ENCODE assay signal across 39 cellular contexts in the genomic region with DNA sequence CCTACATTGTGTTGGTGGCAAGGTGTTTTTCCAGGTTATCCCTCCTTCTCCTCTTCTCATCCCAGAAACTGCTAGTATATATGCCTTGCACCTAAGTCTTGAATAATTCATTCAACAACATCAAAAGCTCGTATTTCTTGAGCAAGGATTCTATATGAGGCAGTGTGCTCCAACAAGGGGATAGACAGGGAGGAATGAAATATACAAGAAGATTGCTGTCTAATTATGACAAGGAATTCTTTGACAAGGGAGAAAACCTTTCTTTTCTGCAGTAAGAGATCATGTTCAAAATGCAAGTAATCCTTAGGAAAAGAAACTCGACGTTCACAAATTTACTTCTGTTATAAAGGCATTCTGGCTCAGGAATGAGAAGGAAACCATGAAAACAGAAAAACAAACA.
"Had no signal": no experiment of that assay in that cellular context is flagged by ENCODE, and none has a peak within 500 bp of the region (broad histone marks: within the 10 kb centered on the region; RNA-seq: fewer than 3 reads in every experiment).

No MANE protein-coding gene starts in this region.

- H3K27ac ChIP-seq: adrenal gland, ascending aorta, body of pancreas, brain microvascular endothelial cell, breast epithelium, cardiac muscle cell had no signal

- H3K4me1 Mint-ChIP-seq: activated naive CD4-positive, alpha-beta T cell treated with anti-CD3 and anti-CD28 coated beads, Interleukin-2, amount 10 ng/mL, durations not matched to agents 7 days and 5 days; activated naive CD4-positive, alpha-beta T cell treated with anti-CD3 and anti-CD28 coated beads, Interleukin-2, amount 50 U/mL, for 24 hours; activated naive CD8-positive, alpha-beta T cell treated with anti-CD3 and anti-CD28 coated beads for 36 hours; activated naive CD8-positive, alpha-beta T cell treated with anti-CD3 and anti-CD28 coated beads, Interleukin-2, amount 10 ng/mL, durations not matched to agents 7 days and 5 days; activated naive CD8-positive, alpha-beta T cell treated with anti-CD3 and anti-CD28 coated beads, Interleukin-2, amount 50 U/mL, for 24 hours; activated T-helper 17 cell treated with anti-CD3 and anti-CD28 coated beads, Interleukin-2, amount 50 U/mL, for 72 hours; brain; central memory CD8-positive, alpha-beta T cell had no signal

- H3K36me3 Mint-ChIP-seq: activated naive CD4-positive, alpha-beta T cell treated with anti-CD3 and anti-CD28 coated beads, Interleukin-2, amount 10 ng/mL, durations not matched to agents 7 days and 5 days; activated naive CD4-positive, alpha-beta T cell treated with anti-CD3 and anti-CD28 coated beads, Interleukin-2, amount 50 U/mL, for 24 hours; activated naive CD4-positive, alpha-beta T cell treated with anti-CD3 and anti-CD28 coated beads, Interleukin-2, amount 50 U/mL, for 72 hours; activated naive CD8-positive, alpha-beta T cell; activated naive CD8-positive, alpha-beta T cell treated with anti-CD3 and anti-CD28 coated beads for 36 hours; activated naive CD8-positive, alpha-beta T cell treated with anti-CD3 and anti-CD28 coated beads, Interleukin-2, amount 10 ng/mL, durations not matched to agents 7 days and 5 days; brain had no signal

- H3K4me3 Mint-ChIP-seq: activated naive CD4-positive, alpha-beta T cell treated with anti-CD3 and anti-CD28 coated beads for 36 hours; activated naive CD4-positive, alpha-beta T cell treated with anti-CD3 and anti-CD28 coated beads, Interleukin-2, amount 10 ng/mL, durations not matched to agents 7 days and 5 days; activated naive CD4-positive, alpha-beta T cell treated with anti-CD3 and anti-CD28 coated beads, Interleukin-2, amount 50 U/mL, for 24 hours; activated naive CD8-positive, alpha-beta T cell; activated naive CD8-positive, alpha-beta T cell treated with anti-CD3 and anti-CD28 coated beads for 36 hours; activated naive CD8-positive, alpha-beta T cell treated with anti-CD3 and anti-CD28 coated beads, Interleukin-2, amount 10 ng/mL, durations not matched to agents 7 days and 5 days; activated naive CD8-positive, alpha-beta T cell treated with anti-CD3 and anti-CD28 coated beads, Interleukin-2, amount 50 U/mL, for 24 hours; activated T-cell treated with anti-CD3 and anti-CD28 coated beads, Interleukin-2, amount 50 U/mL, for 24 hours; activated T-cell treated with anti-CD3 and anti-CD28 coated beads, Interleukin-2, amount 50 U/mL, for 4 hours; activated T-cell treated with anti-CD3 and anti-CD28 coated beads, Interleukin-2, amount 50 U/mL, for 72 hours; activated T-helper 1 cell treated with anti-CD3 and anti-CD28 coated beads, Interleukin-12 subunit alpha, Interleukin-12 subunit beta, Interleukin-2, Interleukin-4 antibody, amounts not matched to agents 30 ng/mL and 10 ng/mL and 1 ng/mL, durations not matched to agents 14 hours and 24 hours and 36 hours; activated T-helper 17 cell treated with anti-CD3 and anti-CD28 coated beads, Interleukin-2, amount 50 U/mL, for 72 hours; brain; central memory CD8-positive, alpha-beta T cell had no signal

- ATAC-seq: activated naive CD4-positive, alpha-beta T cell treated with anti-CD3 and anti-CD28 coated beads, Interleukin-2, amount 50 U/mL, for 72 hours; activated naive CD8-positive, alpha-beta T cell treated with anti-CD3 and anti-CD28 coated beads, Interleukin-2, amount 50 U/mL, for 24 hours; activated T-cell treated with anti-CD3 and anti-CD28 coated beads, Interleukin-2, amount 50 U/mL, for 4 hours; activated T-cell treated with anti-CD3 and anti-CD28 coated beads, Interleukin-2, amount 50 U/mL, for 72 hours; activated T-helper 17 cell treated with anti-CD3 and anti-CD28 coated beads, Interleukin-2, amount 50 U/mL, for 72 hours; body of pancreas had no signal

- H3K27me3 ChIP-seq: adrenal gland, ascending aorta, body of pancreas, brain microvascular endothelial cell, breast epithelium, cardiac muscle cell had no signal

- H3K27ac Mint-ChIP-seq: activated naive CD4-positive, alpha-beta T cell treated with anti-CD3 and anti-CD28 coated beads for 36 hours; activated naive CD4-positive, alpha-beta T cell treated with anti-CD3 and anti-CD28 coated beads, Interleukin-2, amount 10 ng/mL, durations not matched to agents 7 days and 5 days; activated naive CD4-positive, alpha-beta T cell treated with anti-CD3 and anti-CD28 coated beads, Interleukin-2, amount 50 U/mL, for 24 hours; activated naive CD4-positive, alpha-beta T cell treated with anti-CD3 and anti-CD28 coated beads, Interleukin-2, amount 50 U/mL, for 72 hours; activated naive CD8-positive, alpha-beta T cell; activated naive CD8-positive, alpha-beta T cell treated with anti-CD3 and anti-CD28 coated beads for 36 hours; activated naive CD8-positive, alpha-beta T cell treated with anti-CD3 and anti-CD28 coated beads, Interleukin-2, amount 10 ng/mL, durations not matched to agents 7 days and 5 days; activated naive CD8-positive, alpha-beta T cell treated with anti-CD3 and anti-CD28 coated beads, Interleukin-2, amount 50 U/mL, for 24 hours; activated T-cell treated with anti-CD3 and anti-CD28 coated beads, Interleukin-2, amount 50 U/mL, for 24 hours; activated T-cell treated with anti-CD3 and anti-CD28 coated beads, Interleukin-2, amount 50 U/mL, for 72 hours; activated T-helper 1 cell treated with anti-CD3 and anti-CD28 coated beads, Interleukin-12 subunit alpha, Interleukin-12 subunit beta, Interleukin-2, Interleukin-4 antibody, amounts not matched to agents 30 ng/mL and 10 ng/mL and 1 ng/mL, durations not matched to agents 14 hours and 24 hours and 36 hours; activated T-helper 17 cell treated with anti-CD3 and anti-CD28 coated beads, Interleukin-2, amount 50 U/mL, for 72 hours; activated T-helper 2 cell treated with anti-CD3 and anti-CD28 coated beads, Interferon-gamma antibody, Interleukin-2, Interleukin-4, amounts not matched to agents 10 μg/mL and 5 μg/mL and 100 μg/mL, durations not matched to agents 14 hours and 24 hours and 36 hours; brain had no signal

- H3K4me1 ChIP-seq: adrenal gland, ascending aorta, body of pancreas, breast epithelium had no signal

- H3K27me3 Mint-ChIP-seq: activated naive CD4-positive, alpha-beta T cell treated with anti-CD3 and anti-CD28 coated beads, Interleukin-2, amount 10 ng/mL, durations not matched to agents 7 days and 5 days; activated naive CD4-positive, alpha-beta T cell treated with anti-CD3 and anti-CD28 coated beads, Interleukin-2, amount 50 U/mL, for 24 hours; activated naive CD8-positive, alpha-beta T cell; activated naive CD8-positive, alpha-beta T cell treated with anti-CD3 and anti-CD28 coated beads for 36 hours; activated naive CD8-positive, alpha-beta T cell treated with anti-CD3 and anti-CD28 coated beads, Interleukin-2, amount 10 ng/mL, durations not matched to agents 7 days and 5 days; activated naive CD8-positive, alpha-beta T cell treated with anti-CD3 and anti-CD28 coated beads, Interleukin-2, amount 50 U/mL, for 24 hours; activated T-cell treated with anti-CD3 and anti-CD28 coated beads, Interleukin-2, amount 50 U/mL, for 24 hours; activated T-helper 17 cell treated with anti-CD3 and anti-CD28 coated beads, Interleukin-2, amount 50 U/mL, for 72 hours; brain; central memory CD8-positive, alpha-beta T cell had no signal

- DNase-seq: activated effector memory CD4-positive, alpha-beta T cell treated with anti-CD3 and anti-CD28 coated beads, Interleukin-2, amount 50 U/mL, for 16 hours; activated effector memory CD4-positive, alpha-beta T cell treated with Interleukin-2 at 50 U/mL for 16 hours; activated gamma-delta T cell; activated gamma-delta T cell treated with Interleukin-2 at 50 U/mL for 16 hours; activated naive CD4-positive, alpha-beta T cell; activated naive CD4-positive, alpha-beta T cell treated with anti-CD3 and anti-CD28 coated beads for 36 hours; activated naive CD4-positive, alpha-beta T cell treated with anti-CD3 and anti-CD28 coated beads, Interleukin-2, amount 10 ng/mL, durations not matched to agents 7 days and 5 days; activated naive CD4-positive, alpha-beta T cell treated with anti-CD3 and anti-CD28 coated beads, Interleukin-2, amount 50 U/mL, for 16 hours; activated naive CD4-positive, alpha-beta T cell treated with Interleukin-2 at 50 U/mL for 16 hours; activated naive CD8-positive, alpha-beta T cell treated with anti-CD3 and anti-CD28 coated beads for 36 hours; activated naive CD8-positive, alpha-beta T cell treated with anti-CD3 and anti-CD28 coated beads, Interleukin-2, amount 10 ng/mL, durations not matched to agents 7 days and 5 days; activated naive CD8-positive, alpha-beta T cell treated with anti-CD3 and anti-CD28 coated beads, Interleukin-2, amount 50 U/mL, for 24 hours; activated T-cell treated with anti-CD3 and anti-CD28 coated beads, Interleukin-2, amount 50 U/mL, for 24 hours; activated T-cell treated with anti-CD3 and anti-CD28 coated beads, Interleukin-2, amount 50 U/mL, for 4 hours; activated T-cell treated with anti-CD3 and anti-CD28 coated beads, Interleukin-2, amount 50 U/mL, for 48 hours; activated T-cell treated with anti-CD3 and anti-CD28 coated beads, Interleukin-2, amount 50 U/mL, for 72 hours; adrenal gland; amniotic stem cell; amygdala; anterior cingulate cortex; aorta; body of pancreas; brain microvascular endothelial cell; caudate nucleus; central memory CD4-positive, alpha-beta T cell; cerebellar nuclear complex had no signal

- H3K9me3 ChIP-seq: adrenal gland, ascending aorta, body of pancreas, breast epithelium had no signal

- H3K4me3 ChIP-seq: adrenal gland, ascending aorta, body of pancreas, breast epithelium, cardiac muscle cell had no signal

- H3K36me3 ChIP-seq: adrenal gland, ascending aorta, brain microvascular endothelial cell, breast epithelium, cardiac muscle cell had no signal

- FAIRE-seq: astrocyte, bronchial epithelial cell had no signal
